In the genomic region with DNA sequence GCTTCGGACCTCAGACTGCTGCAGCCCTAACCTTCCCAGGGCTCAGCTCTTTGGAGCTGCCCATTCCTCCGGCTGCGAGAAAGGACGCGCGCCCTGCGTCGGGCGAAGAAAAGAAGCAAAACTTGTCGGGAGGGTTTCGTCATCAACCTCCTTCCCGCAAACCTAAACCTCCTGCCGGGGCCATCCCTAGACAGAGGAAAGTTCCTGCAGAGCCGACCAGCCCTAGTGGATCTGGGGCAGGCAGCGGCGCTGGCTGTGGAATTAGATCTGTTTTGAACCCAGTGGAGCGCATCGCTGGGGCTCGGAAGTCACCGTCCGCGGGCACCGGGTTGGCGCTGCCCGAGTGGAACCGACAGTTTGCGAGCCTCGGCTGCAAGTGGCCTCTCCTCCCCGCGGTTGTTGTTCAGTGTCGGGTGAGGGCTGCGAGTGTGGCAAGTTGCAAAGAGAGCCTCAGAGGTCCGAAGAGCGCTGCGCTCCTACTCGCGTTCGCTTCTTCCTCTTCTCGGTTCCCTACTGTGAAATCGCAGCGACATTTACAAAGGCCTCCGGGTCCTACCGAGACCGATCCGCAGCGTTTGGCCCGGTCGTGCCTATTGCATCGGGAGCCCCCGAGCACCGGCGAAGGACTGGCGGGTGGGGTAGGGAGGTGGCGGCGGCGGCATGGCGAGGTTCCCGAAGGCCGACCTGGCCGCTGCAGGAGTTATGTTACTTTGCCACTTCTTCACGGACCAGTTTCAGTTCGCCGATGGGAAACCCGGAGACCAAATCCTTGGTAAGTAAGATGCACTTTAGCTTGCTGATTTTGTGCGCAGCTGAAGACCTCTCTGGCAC, we compare ENCODE assay signal across 8 cellular contexts. TPM values are rescaled to one million over a fixed set of nuclear protein-coding genes. Genes with fewer than 3 reads are reported as not detected.
DNase-seq lines count a peak whose midpoint lies in the region; ATAC-seq and TF ChIP-seq lines count a peak whose summit lies in the region.

A gene (plus strand): TSS at position 13 of the 831 bp plus-strand sequence.

- 0 to 1% methylated on average over 65 of the region's 65 CpGs for WGBS in esophagus, 2 donors
- WGBS in upper lobe of left lung, 2 donors = 0 to 1% methylated on average over 6 to 49 of the region's 65 CpGs

- no peak within 1 kb of the TSS for H3K4me2 ChIP-seq in Karpas-422 (ENCODE audit: low read depth, low read length, poor library complexity, severe bottlenecking)

- no peaks in the 10 kb centered on the region for H4K20me1 ChIP-seq in Karpas-422 (ENCODE audit: insufficient read depth, low read depth, low read length)

- DNase-seq in upper lobe of left lung (peak; percentile 56 to 87), Karpas-422 (no peak), NCI-H1092 (lab: John Stamatoyannopoulos, UW) (no peak)

- no peak for TF ChIP-seq CTCF in upper lobe of left lung (IDR thresholded peaks at IDR 0.05)

- H3K9ac ChIP-seq in Karpas-422 (ENCODE audit: low read length) = no peak within 1 kb of the TSS

- no peaks in the 10 kb centered on the region for H3K9me3 ChIP-seq in esophagus (ENCODE audit: control insufficient read depth in 2 of 2, insufficient read depth in 1 of 2, low read depth in 1 of 2, low read length in 1 of 2)
- H3K9me3 ChIP-seq in mononuclear cell (ENCODE audit: low read depth, low read length) = no peaks in the 10 kb centered on the region
- H3K9me3 ChIP-seq in upper lobe of left lung = no peaks in the 10 kb centered on the region
- peaks cover 9% of the 10 kb centered on the region for H3K9me3 ChIP-seq in Karpas-422 (ENCODE audit: low read length)

- H3K27me3 ChIP-seq in esophagus (ENCODE audit: control insufficient read depth in 1 of 2, insufficient read depth in 2 of 2, low read length in 2 of 2) = no peaks in the 10 kb centered on the region
- peaks cover 22% of the 10 kb centered on the region for H3K27me3 ChIP-seq in mononuclear cell (ENCODE audit: insufficient read depth, low read length)
- H3K27me3 ChIP-seq in upper lobe of left lung = no peaks in the 10 kb centered on the region
- no peaks in the 10 kb centered on the region for H3K27me3 ChIP-seq in Karpas-422 (ENCODE audit: low read length)

- peak within 1 kb of the TSS; percentile 87 to 89 for H3K27ac ChIP-seq in esophagus (ENCODE audit: low read depth in 2 of 2, low read length in 1 of 2)
- peak within 1 kb of the TSS; percentile 85 to 94 (median 88) for H3K27ac ChIP-seq in upper lobe of left lung
- H3K27ac ChIP-seq in Karpas-422 (ENCODE audit: low read length) = no peak within 1 kb of the TSS

- H3K4me3 ChIP-seq in GM08714 (ENCODE audit: low read length) = peak within 1 kb of the TSS; percentile 77
- H3K4me3 ChIP-seq in esophagus (ENCODE audit: low read depth in 1 of 2, low read length in 2 of 2) = peak within 1 kb of the TSS; percentile 78 to 89
- H3K4me3 ChIP-seq in mononuclear cell (ENCODE audit: low read length) = peak within 1 kb of the TSS; percentile 90
- peak within 1 kb of the TSS; percentile 48 to 90 (median 78) for H3K4me3 ChIP-seq in upper lobe of left lung
- no peak within 1 kb of the TSS for H3K4me3 ChIP-seq in Karpas-422 (ENCODE audit: low read length)

- H2AFZ ChIP-seq in Karpas-422 (ENCODE audit: low read length) = no peak within 1 kb of the TSS

- no peak for TF ChIP-seq EP300 in upper lobe of left lung (IDR thresholded peaks at IDR 0.05)

- H3K36me3 ChIP-seq in esophagus (ENCODE audit: control insufficient read depth in 2 of 2, insufficient read depth in 2 of 2, low read length in 1 of 2) = no peaks in the 10 kb centered on the region
- H3K36me3 ChIP-seq in upper lobe of left lung = no peaks in the 10 kb centered on the region
- no peaks in the 10 kb centered on the region for H3K36me3 ChIP-seq in Karpas-422 (ENCODE audit: insufficient read depth, low read length)

- TF ChIP-seq POLR2A in upper lobe of left lung (IDR thresholded peaks at IDR 0.05) = peak in 1 of 4 donors; percentile 45

- H3K79me2 ChIP-seq in Karpas-422 (ENCODE audit: low read length) = no peaks in the 10 kb centered on the region

- H3K4me1 ChIP-seq in esophagus (ENCODE audit: control insufficient read depth in 2 of 2, insufficient read depth in 2 of 2, low read length in 1 of 2) = no peaks in the 10 kb centered on the region
- peaks cover 12% of the 10 kb centered on the region for H3K4me1 ChIP-seq in mononuclear cell (ENCODE audit: insufficient read depth, low read length)
- peaks cover 0 to 27% (median 3%) of the 10 kb centered on the region in 4 donors for H3K4me1 ChIP-seq in upper lobe of left lung
- H3K4me1 ChIP-seq in Karpas-422 (ENCODE audit: low read length) = no peaks in the 10 kb centered on the region

- ATAC-seq in HG02938 (IDR thresholded peaks at IDR 0.05; ENCODE audit: unreplicated experiment) (peak; percentile 37), SK-N-SH treated with all-trans-retinoic acid at 6 μM for 48 hours (peak; percentile 64), upper lobe of left lung (ENCODE audit: low FRiP score in 2 of 2) (peak; percentile 59 to 66)

- H3K9me2 ChIP-seq in Karpas-422 (replicated peaks; ENCODE audit: insufficient read depth, low read length) = no peaks in the 10 kb centered on the region

TF ChIP-seq in SK-N-SH treated with all-trans-retinoic acid at 6 μM for 48 hours, 23 proteins besides CTCF, POLR2A, EP300 and RAD21:
- no peak for TF ChIP-seq ISL1 (CRISPR knock-in tag; IDR thresholded peaks at IDR 0.05)
- no peak for TF ChIP-seq PPARA (CRISPR knock-in tag; IDR thresholded peaks at IDR 0.05; ENCODE audit: borderline replicate concordance)
- TF ChIP-seq ESRRG (CRISPR knock-in tag; IDR thresholded peaks at IDR 0.05) = no peak
- TF ChIP-seq BACH2 (CRISPR knock-in tag; IDR thresholded peaks at IDR 0.05; ENCODE audit: borderline replicate concordance) = no peak
- no peak for TF ChIP-seq ZNF8 (CRISPR knock-in tag; IDR thresholded peaks at IDR 0.05)
- TF ChIP-seq ARNTL (CRISPR knock-in tag; IDR thresholded peaks at IDR 0.05; ENCODE audit: borderline replicate concordance, low read depth) = no peak
- TF ChIP-seq ZNF70 (CRISPR knock-in tag; IDR thresholded peaks at IDR 0.05) = no peak
- no peak for TF ChIP-seq ZFP3 (CRISPR knock-in tag; IDR thresholded peaks at IDR 0.05)
- TF ChIP-seq ZC3H10 (CRISPR knock-in tag; IDR thresholded peaks at IDR 0.05) = no peak
- TF ChIP-seq, protein P1, sequence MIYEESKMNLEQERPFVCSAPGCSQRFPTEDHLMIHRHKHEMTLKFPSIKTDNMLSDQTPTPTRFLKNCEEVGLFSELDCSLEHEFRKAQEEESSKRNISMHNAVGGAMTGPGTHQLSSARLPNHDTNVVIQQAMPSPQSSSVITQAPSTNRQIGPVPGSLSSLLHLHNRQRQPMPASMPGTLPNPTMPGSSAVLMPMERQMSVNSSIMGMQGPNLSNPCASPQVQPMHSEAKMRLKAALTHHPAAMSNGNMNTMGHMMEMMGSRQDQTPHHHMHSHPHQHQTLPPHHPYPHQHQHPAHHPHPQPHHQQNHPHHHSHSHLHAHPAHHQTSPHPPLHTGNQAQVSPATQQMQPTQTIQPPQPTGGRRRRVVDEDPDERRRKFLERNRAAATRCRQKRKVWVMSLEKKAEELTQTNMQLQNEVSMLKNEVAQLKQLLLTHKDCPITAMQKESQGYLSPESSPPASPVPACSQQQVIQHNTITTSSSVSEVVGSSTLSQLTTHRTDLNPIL (CRISPR knock-in tag; IDR thresholded peaks at IDR 0.05; ENCODE audit: low read depth) = no peak
- no peak for TF ChIP-seq GLIS3 (CRISPR knock-in tag; IDR thresholded peaks at IDR 0.05)
- TF ChIP-seq ZNF565 (CRISPR knock-in tag; conservative IDR thresholded peaks at IDR 0.05; ENCODE audit: low read depth) = no peak

RNA-seq across cellular contexts. Expression of the gene that starts here (rescaled TPM):
- polyA plus RNA-seq in esophagus = 10 to 100 TPM; 11.9 to 13.0 TPM
- total RNA-seq in mononuclear cell = 46.2 TPM
- total RNA-seq in upper lobe of left lung = 100 to 1,000 TPM in 1 of 6 donors, 10 to 100 TPM in 5; 39.0 to 129 (median 68.0) TPM
- total RNA-seq in Karpas-422 (2014; rRNA removed; shearing (Covaris generic); ENCODE audit: low replicate concordance) = not detected in 2 replicates

Comparison
In these comparisons a context has a peak if more than half of its experiments do, and no peak if none do; other contexts are left out.
1. RNA of the gene that starts here (total RNA-seq): 39.0 to 129 TPM in upper lobe of left lung and 46.2 TPM in mononuclear cell (single experiment); not detected in Karpas-422; every median in the first group is over 10 times any median in the second.
2. DNase-seq: peak in upper lobe of left lung (2 of 2); none in Karpas-422 (single experiment) and NCI-H1092 (single experiment).
3. Peak in every context shown above with its lines, with median percentiles within 50 percentile points of each other: ATAC-seq.